8 cellular contexts compared by ENCODE assay signal in genomic region chr5:139495644-139496435, GRCh38.
DNase-seq lines count a peak whose midpoint lies in the region; ATAC-seq and TF ChIP-seq lines count a peak whose summit lies in the region.

No MANE protein-coding gene starts in this region.

- DNase-seq in AG10803 (ENCODE audit: low read depth) = peak; percentile 48
- DNase-seq in HS-5 (ENCODE audit: low read depth) = peak; percentile 56
- DNase-seq in amniotic epithelial cell (ENCODE audit: low read depth) = peak; percentile 67
- DNase-seq in kidney tubule cell (ENCODE audit: low spot score) = peak; percentile 16
- no peak for DNase-seq in NCI-H526 (lab: John Stamatoyannopoulos, UW)
- no peak for DNase-seq in stimulated activated naive CD4-positive, alpha-beta T cell (lab: John Stamatoyannopoulos, UW)

- H3K4me3 ChIP-seq in AG10803 (ENCODE audit: low read length) = no peak overlapping the region

- TF ChIP-seq CTCF in AG10803 (conservative IDR thresholded peaks at IDR 0.05; ENCODE audit: low read length) = no peak

- ATAC-seq in GM21576 (IDR thresholded peaks at IDR 0.05; ENCODE audit: unreplicated experiment) (no peak), GM21717 (IDR thresholded peaks at IDR 0.05; ENCODE audit: unreplicated experiment) (no peak)

Comparison
In these comparisons a context has a peak if more than half of its experiments do, and no peak if none do; other contexts are left out.
1. DNase-seq: peak in AG10803 (single experiment), HS-5 (single experiment), amniotic epithelial cell (single experiment) and kidney tubule cell (single experiment); none in NCI-H526 (0 of 2) and stimulated activated naive CD4-positive, alpha-beta T cell (0 of 6).